22 cellular contexts compared by ENCODE assay signal in genomic region chr2:216066255-216066654, GRCh38. TPM values are rescaled to one million over a fixed set of nuclear protein-coding genes. Genes with fewer than 3 reads are reported as not detected.
DNase-seq lines count a peak whose midpoint lies in the region; ATAC-seq and TF ChIP-seq lines count a peak whose summit lies in the region.
"Had no signal": no experiment of that assay in that cellular context is flagged by ENCODE, and none has a peak within 500 bp of the region (broad histone marks: within the 10 kb centered on the region; RNA-seq: fewer than 3 reads in every experiment).

No MANE protein-coding gene starts in this region.

- no peaks in the 10 kb centered on the region for H3F3A ChIP-seq in SK-N-SH (replicated peaks; ENCODE audit: insufficient read depth)

- H4K20me1 ChIP-seq in SK-N-SH (ENCODE audit: insufficient read depth) = no peaks in the 10 kb centered on the region

- H3K4me2 ChIP-seq in SK-N-SH = no peak overlapping the region
- H3K4me2 ChIP-seq: GM23338, KMS-11, neural progenitor cell had no signal

- no peaks in the 10 kb centered on the region for H3K27me3 ChIP-seq in SK-N-SH (ENCODE audit: insufficient read depth)
- H3K27me3 ChIP-seq: neural progenitor cell had no signal

- H3K9me3 Mint-ChIP-seq in activated CD4-positive, alpha-beta T cell treated with anti-CD3 and anti-CD28 coated beads, Interleukin-2, amount 10 ng/mL, durations not matched to agents 7 days and 5 days = no peaks in the 10 kb centered on the region
- H3K9me3 Mint-ChIP-seq: activated naive CD4-positive, alpha-beta T cell treated with anti-CD3 and anti-CD28 coated beads for 36 hours; CD8-positive, alpha-beta memory T cell; GM23338; mesothelial cell of epicardium; neural progenitor cell had no signal

- H3K27ac Mint-ChIP-seq in activated CD4-positive, alpha-beta T cell treated with anti-CD3 and anti-CD28 coated beads, Interleukin-2, amount 10 ng/mL, durations not matched to agents 7 days and 5 days = peak overlapping the region; percentile 15
- H3K27ac Mint-ChIP-seq: activated naive CD4-positive, alpha-beta T cell treated with anti-CD3 and anti-CD28 coated beads for 36 hours; GM23338; mesothelial cell of epicardium; neural progenitor cell had no signal

- H3K79me2 ChIP-seq in SK-N-SH (ENCODE audit: insufficient read depth) = no peaks in the 10 kb centered on the region

- peaks cover 9% of the 10 kb centered on the region for H3K4me1 Mint-ChIP-seq in activated CD4-positive, alpha-beta T cell treated with anti-CD3 and anti-CD28 coated beads, Interleukin-2, amount 10 ng/mL, durations not matched to agents 7 days and 5 days
- H3K4me1 Mint-ChIP-seq: mesothelial cell of epicardium, neural progenitor cell had no signal

- peaks cover 0 to 4% of the 10 kb centered on the region in 2 experiments; a peak in 1 of 4 replicates for H3K4me1 ChIP-seq in SK-N-SH (ENCODE audit: control insufficient read depth in 1 of 2, insufficient read depth in 2 of 2, low read depth in 1 of 2, low read length in 1 of 2)
- H3K4me1 ChIP-seq: neural progenitor cell had no signal

- H3K27ac ChIP-seq in SK-N-SH (ENCODE audit: low read depth in 2 of 2, low read length in 1 of 2) = peak overlapping the region in 1 of 2 experiments; percentile 15; a peak in 1 of 4 replicates
- H3K27ac ChIP-seq: 22Rv1, KMS-11, neural progenitor cell, SK-N-MC had no signal

- WGBS in SK-N-SH (ENCODE audit: low lambda C conversion rate) = 39% methylated on average over 5 of the region's 5 CpGs

- H3K9me2 ChIP-seq in SK-N-SH = no peaks in the 10 kb centered on the region

- no peak overlapping the region for H3K9ac ChIP-seq in SK-N-SH
- H3K9ac ChIP-seq: KMS-11, neural progenitor cell had no signal

- no peak for TF ChIP-seq CTCF in SK-N-SH (IDR thresholded peaks at IDR 0.05)

- POLR2A ChIA-PET in activated CD4-positive, alpha-beta T cell treated with anti-CD3 and anti-CD28 coated beads, Interleukin-2, amount 10 ng/mL, durations not matched to agents 7 days and 5 days (lab: Charles Lee) = no interaction called here
- POLR2A ChIA-PET in SK-N-SH (lab: Yijun Ruan, JAX) = no interaction called here

- peaks cover 12 to 13% of the 10 kb centered on the region in 2 experiments for H3K36me3 ChIP-seq in SK-N-SH (replicated peaks in 1 of 2; ENCODE audit: control insufficient read depth in 1 of 2, insufficient read depth in 2 of 2, low read length in 1 of 2)

- no peak overlapping the region for H2AFZ ChIP-seq in SK-N-SH (ENCODE audit: low read depth)
- H2AFZ ChIP-seq: GM23338, neural progenitor cell had no signal

- H3K36me3 Mint-ChIP-seq in activated CD4-positive, alpha-beta T cell treated with anti-CD3 and anti-CD28 coated beads, Interleukin-2, amount 10 ng/mL, durations not matched to agents 7 days and 5 days (ENCODE audit: low read depth) = peaks cover 29% of the 10 kb centered on the region
- H3K36me3 Mint-ChIP-seq: mesothelial cell of epicardium had no signal

- no peak for TF ChIP-seq RAD21 in SK-N-SH (IDR thresholded peaks at IDR 0.05; ENCODE audit: low read length)

- CTCF ChIA-PET in activated CD4-positive, alpha-beta T cell treated with anti-CD3 and anti-CD28 coated beads, Interleukin-2, amount 10 ng/mL, durations not matched to agents 7 days and 5 days (lab: Charles Lee) = interaction anchor here (0.6 to 1.2 kb wide), 3 partner anchors 18 to 627 kb away, joined by 3 to 4 read pairs (median 4); no protein-coding TSS in a partner anchor
- CTCF ChIA-PET in SK-N-SH (lab: Yijun Ruan, JAX) = interaction anchor here (1.2 to 1.6 kb wide), 2 partner anchors 15 to 32 kb away, joined by 4 to 5 read pairs; partner anchors contain the start of genes PECR and TMEM169

- H3K4me3 ChIP-seq in SK-N-SH (ENCODE audit: low read depth in 2 of 2, low read length in 1 of 2) = no peak overlapping the region
- H3K4me3 ChIP-seq: GM23338, neural progenitor cell, SK-N-MC had no signal

- no peak overlapping the region for H3K4me3 Mint-ChIP-seq in activated CD4-positive, alpha-beta T cell treated with anti-CD3 and anti-CD28 coated beads, Interleukin-2, amount 10 ng/mL, durations not matched to agents 7 days and 5 days
- H3K4me3 Mint-ChIP-seq: activated naive CD4-positive, alpha-beta T cell treated with anti-CD3 and anti-CD28 coated beads for 36 hours; CD8-positive, alpha-beta memory T cell; GM23338; mesothelial cell of epicardium; neural progenitor cell had no signal

- no peaks in the 10 kb centered on the region for H3K27me3 Mint-ChIP-seq in activated CD4-positive, alpha-beta T cell treated with anti-CD3 and anti-CD28 coated beads, Interleukin-2, amount 10 ng/mL, durations not matched to agents 7 days and 5 days
- H3K27me3 Mint-ChIP-seq: CD8-positive, alpha-beta memory T cell had no signal

- TF ChIP-seq EP300 in SK-N-SH (IDR thresholded peaks at IDR 0.05; ENCODE audit: borderline replicate concordance in 1 of 2, low read depth in 1 of 2, low read length in 1 of 2) = 0 out of 4 replicates have a peak, but pooled peaks of 1 of the 2 experiments have one; percentile 6

- DNase-seq in activated CD4-positive, alpha-beta T cell treated with anti-CD3 and anti-CD28 coated beads, Interleukin-2, amount 10 ng/mL, durations not matched to agents 7 days and 5 days = no peak
- DNase-seq in activated CD4-positive, alpha-beta T cell treated with anti-CD3 and anti-CD28 coated beads, Interleukin-2, amount 50 U/mL, for 1 hour = no peak
- DNase-seq in SK-N-SH (no peak), fibroblast of peridontal ligament (ENCODE audit: extremely low read depth) (peak; percentile 41), smooth muscle cell of the brain vasculature (ENCODE audit: low read depth, low spot score) (peak; percentile 92), GM19240 (ENCODE audit: insufficient read length, low spot score) (no peak), DMS 273 (lab: John Stamatoyannopoulos, UW; ENCODE audit: unreplicated experiment) (no peak)
- DNase-seq: activated CD4-positive, alpha-beta T cell treated with anti-CD3 and anti-CD28 coated beads for 48 hours; activated naive CD4-positive, alpha-beta T cell treated with anti-CD3 and anti-CD28 coated beads for 36 hours; CD8-positive, alpha-beta memory T cell; left cardiac atrium; NCI-H1092; NCI-H2107; NCI-H69; stimulated activated naive CD8-positive, alpha-beta T cell treated with anti-CD3 and anti-CD28 coated beads, Interleukin-15, Interleukin-2, amounts not matched to agents 100 U/mL and 50 U/mL, for 24 hours had no signal

- no peak for ATAC-seq in GM21515 (IDR thresholded peaks at IDR 0.05; ENCODE audit: unreplicated experiment)
- ATAC-seq: GM23338, left cardiac atrium had no signal

- no peaks in the 10 kb centered on the region for H3K9me3 ChIP-seq in SK-N-SH

TF ChIP-seq in SK-N-SH, 30 proteins besides CTCF, POLR2A, EP300 and RAD21:
- TF ChIP-seq TCF12 (IDR thresholded peaks at IDR 0.05) (peak; percentile 39), MEF2A (IDR thresholded peaks at IDR 0.05; ENCODE audit: borderline replicate concordance, low read depth) (no peak)

RNA-seq across cellular contexts. Expression of gene PECR, which starts 15.4 kb away (rescaled TPM):
- total RNA-seq in activated CD4-positive, alpha-beta T cell treated with anti-CD3 and anti-CD28 coated beads, Interleukin-2, amount 10 ng/mL, durations not matched to agents 7 days and 5 days = 10 to 100 TPM; 29.6 to 31.5 TPM
- 18.6 and 20.9 TPM in 2 replicates for polyA plus RNA-seq in SK-N-SH (2012; rRNA removed)
- polyA plus RNA-seq in SK-N-SH (2012; cell fraction: cytosol; rRNA removed) = 17.8 and 20.0 TPM in 2 replicates
- 13.8 and 15.3 TPM in 2 replicates for polyA plus RNA-seq in SK-N-SH (2012; cell fraction: nucleus; rRNA removed)

RNA-seq across cellular contexts. Expression of gene TMEM169, which starts 15.5 kb away (rescaled TPM):
- 1 to 10 TPM; 2.6 to 3.0 TPM for total RNA-seq in activated CD4-positive, alpha-beta T cell treated with anti-CD3 and anti-CD28 coated beads, Interleukin-2, amount 10 ng/mL, durations not matched to agents 7 days and 5 days
- polyA plus RNA-seq in SK-N-SH (2012; rRNA removed) = 0.30 and 0.47 TPM in 2 replicates
- polyA plus RNA-seq in SK-N-SH (2012; cell fraction: cytosol; rRNA removed) = 0.31 and 0.47 TPM in 2 replicates
- polyA plus RNA-seq in SK-N-SH (2012; cell fraction: nucleus; rRNA removed) = 0.02 and 0.19 TPM in 2 replicates

RNA-seq across cellular contexts. Expression of gene XRCC5, which starts 42.9 kb away (rescaled TPM):
- 100 to 1,000 TPM; 292 to 331 TPM for total RNA-seq in activated CD4-positive, alpha-beta T cell treated with anti-CD3 and anti-CD28 coated beads, Interleukin-2, amount 10 ng/mL, durations not matched to agents 7 days and 5 days
- 125 and 167 TPM in 2 replicates for polyA plus RNA-seq in SK-N-SH (2012; rRNA removed)
- 160 and 162 TPM in 2 replicates for polyA plus RNA-seq in SK-N-SH (2012; cell fraction: cytosol; rRNA removed)
- polyA plus RNA-seq in SK-N-SH (2012; cell fraction: nucleus; rRNA removed) = 124 and 210 TPM in 2 replicates

RNA-seq across cellular contexts. Expression of gene MREG, which starts 52.9 kb away (rescaled TPM):
- total RNA-seq in activated CD4-positive, alpha-beta T cell treated with anti-CD3 and anti-CD28 coated beads, Interleukin-2, amount 10 ng/mL, durations not matched to agents 7 days and 5 days = 1 to 10 TPM; 9.0 to 9.6 TPM
- polyA plus RNA-seq in SK-N-SH (2012; rRNA removed) = 2.5 and 3.5 TPM in 2 replicates
- 3.5 and 3.7 TPM in 2 replicates for polyA plus RNA-seq in SK-N-SH (2012; cell fraction: cytosol; rRNA removed)
- 1.6 and 4.0 TPM in 2 replicates for polyA plus RNA-seq in SK-N-SH (2012; cell fraction: nucleus; rRNA removed)

Comparison
In these comparisons a context has a peak if more than half of its experiments do, and no peak if none do; other contexts are left out.
1. DNase-seq: peak in fibroblast of peridontal ligament (single experiment) and smooth muscle cell of the brain vasculature (single experiment); none in activated CD4-positive, alpha-beta T cell treated with anti-CD3 and anti-CD28 coated beads, Interleukin-2, amount 10 ng/mL, durations not matched to agents 7 days and 5 days (single experiment), activated CD4-positive, alpha-beta T cell treated with anti-CD3 and anti-CD28 coated beads, Interleukin-2, amount 50 U/mL, for 1 hour (single experiment), SK-N-SH (single experiment), GM19240 (single experiment) and DMS 273 (single experiment).